1 cellular context compared by ENCODE assay signal in the genomic region with DNA sequence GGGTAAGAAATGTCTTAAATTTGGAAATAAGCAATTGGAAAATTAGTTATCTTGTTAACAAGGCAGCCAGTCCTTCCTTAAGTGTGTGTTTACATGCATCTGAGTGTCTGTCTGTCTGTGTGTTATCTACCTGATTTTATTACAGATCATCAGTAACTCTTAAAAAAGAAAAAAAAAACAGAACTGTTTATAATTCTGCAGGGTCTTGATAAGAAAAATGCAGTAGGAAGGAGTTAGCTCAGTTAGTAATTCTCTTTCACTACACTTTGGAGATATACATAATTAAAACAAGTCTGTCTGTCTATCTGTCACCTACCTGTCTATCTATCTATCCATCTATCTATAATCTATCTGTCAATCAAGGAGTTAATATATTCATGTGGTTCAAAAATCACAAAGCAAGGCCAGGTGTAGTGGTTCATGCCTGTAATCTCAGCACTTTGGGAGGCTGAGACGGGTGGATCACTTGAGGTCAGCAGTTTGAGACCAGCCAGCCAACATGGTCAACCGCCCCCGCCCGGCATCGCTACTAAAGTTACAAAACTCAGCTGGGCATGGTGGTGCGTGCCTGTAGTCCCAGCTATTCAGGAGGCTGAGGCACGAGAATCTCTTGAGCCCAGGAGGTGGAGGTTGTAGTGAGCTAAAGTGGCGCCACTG.
TF ChIP-seq lines count a peak whose summit lies in the region.

No MANE protein-coding gene starts in this region.

TF ChIP-seq in K562, 482 proteins besides CTCF, POLR2A, EP300 and RAD21 (continued from another document and continues in another):
- TF ChIP-seq, protein P1, sequence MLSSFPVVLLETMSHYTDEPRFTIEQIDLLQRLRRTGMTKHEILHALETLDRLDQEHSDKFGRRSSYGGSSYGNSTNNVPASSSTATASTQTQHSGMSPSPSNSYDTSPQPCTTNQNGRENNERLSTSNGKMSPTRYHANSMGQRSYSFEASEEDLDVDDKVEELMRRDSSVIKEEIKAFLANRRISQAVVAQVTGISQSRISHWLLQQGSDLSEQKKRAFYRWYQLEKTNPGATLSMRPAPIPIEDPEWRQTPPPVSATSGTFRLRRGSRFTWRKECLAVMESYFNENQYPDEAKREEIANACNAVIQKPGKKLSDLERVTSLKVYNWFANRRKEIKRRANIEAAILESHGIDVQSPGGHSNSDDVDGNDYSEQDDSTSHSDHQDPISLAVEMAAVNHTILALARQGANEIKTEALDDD (IDR thresholded peaks at IDR 0.05) = peak; percentile 87; the same call in 1 of the 2 replicates
- TF ChIP-seq ZNF133 (CRISPR knock-in tag; IDR thresholded peaks at IDR 0.05) (no peak), ARID2 (IDR thresholded peaks at IDR 0.05) (no peak), MCM3 (IDR thresholded peaks at IDR 0.05) (no peak), ZNF212 (CRISPR knock-in tag; IDR thresholded peaks at IDR 0.05) (no peak), CTBP1 (IDR thresholded peaks at IDR 0.05; ENCODE audit: borderline replicate concordance) (peak; percentile 40; the same call in 1 of the 2 replicates), ZZZ3 (IDR thresholded peaks at IDR 0.05) (no peak), SIX5 (IDR thresholded peaks at IDR 0.05; ENCODE audit: borderline replicate concordance in 1 of 2, insufficient read depth in 1 of 2, low read depth in 1 of 2, low read length in 2 of 2) (no peak), KDM1A (IDR thresholded peaks at IDR 0.05) (peak; percentile 76 to 79), ZNF431 (CRISPR knock-in tag; IDR thresholded peaks at IDR 0.05) (no peak), NONO (IDR thresholded peaks at IDR 0.05; ENCODE audit: low read depth in 2 of 2, low read length in 1 of 2) (no peak), MYC (IDR thresholded peaks at IDR 0.05; ENCODE audit: low read depth, low read length) (no peak; the same call in 1 of the 2 replicates), MYC (CRISPR knock-in tag; IDR thresholded peaks at IDR 0.05; ENCODE audit: borderline replicate concordance, low read depth) (no peak), GABPB2 (CRISPR knock-in tag; conservative IDR thresholded peaks at IDR 0.05) (no peak), FOS (IDR thresholded peaks at IDR 0.05; ENCODE audit: extremely low read depth, insufficient read length) (no peak), RHOXF2B (CRISPR knock-in tag; conservative IDR thresholded peaks at IDR 0.05) (no peak), ARHGAP35 (IDR thresholded peaks at IDR 0.05; ENCODE audit: partially characterized antibody) (no peak), GTF2E2 (tag; IDR thresholded peaks at IDR 0.05) (no peak), HNRNPH1 (optimal IDR thresholded peaks at IDR 0.05; ENCODE audit: low read depth, low read length) (no peak), POLR2B (IDR thresholded peaks at IDR 0.05; ENCODE audit: low read depth, partially characterized antibody) (no peak), ZKSCAN1 (IDR thresholded peaks at IDR 0.05; ENCODE audit: low read depth, low read length) (no peak), PHF20 (IDR thresholded peaks at IDR 0.05; ENCODE audit: partially characterized antibody) (no peak), ARID1B (IDR thresholded peaks at IDR 0.05) (peak; percentile 70), NR4A1 (CRISPR knock-in tag; IDR thresholded peaks at IDR 0.05) (no peak), NR4A1 (tag; IDR thresholded peaks at IDR 0.05) (no peak), ZFPM2 (CRISPR knock-in tag; IDR thresholded peaks at IDR 0.05) (no peak), ZNF124 (CRISPR knock-in tag; IDR thresholded peaks at IDR 0.05) (no peak), RBM15 (IDR thresholded peaks at IDR 0.05; ENCODE audit: insufficient read depth, low read length) (no peak), MYNN (IDR thresholded peaks at IDR 0.05) (no peak), MYNN (CRISPR knock-in tag; IDR thresholded peaks at IDR 0.05) (no peak), SAFB (IDR thresholded peaks at IDR 0.05; ENCODE audit: borderline replicate concordance, low read depth, low read length) (no peak), NFIC (IDR thresholded peaks at IDR 0.05) (no peak), ZNF354B (CRISPR knock-in tag; IDR thresholded peaks at IDR 0.05) (no peak), STAG1 (CRISPR knock-in tag; IDR thresholded peaks at IDR 0.05; ENCODE audit: borderline replicate concordance) (no peak), ZEB2 (IDR thresholded peaks at IDR 0.05) (peak; percentile 67; the same call in 1 of the 2 replicates), GATA2 (CRISPR knock-in tag; IDR thresholded peaks at IDR 0.05) (peak; percentile 32; the same call in 1 of the 2 replicates), ZNF224 (CRISPR knock-in tag; IDR thresholded peaks at IDR 0.05) (no peak), KAT7 (CRISPR knock-in tag; IDR thresholded peaks at IDR 0.05; ENCODE audit: borderline replicate concordance) (no peak), SRSF7 (optimal IDR thresholded peaks at IDR 0.05; ENCODE audit: low read depth, low read length) (no peak), C11orf30 (IDR thresholded peaks at IDR 0.05; ENCODE audit: low read depth) (no peak)
- TF ChIP-seq, protein P2, sequence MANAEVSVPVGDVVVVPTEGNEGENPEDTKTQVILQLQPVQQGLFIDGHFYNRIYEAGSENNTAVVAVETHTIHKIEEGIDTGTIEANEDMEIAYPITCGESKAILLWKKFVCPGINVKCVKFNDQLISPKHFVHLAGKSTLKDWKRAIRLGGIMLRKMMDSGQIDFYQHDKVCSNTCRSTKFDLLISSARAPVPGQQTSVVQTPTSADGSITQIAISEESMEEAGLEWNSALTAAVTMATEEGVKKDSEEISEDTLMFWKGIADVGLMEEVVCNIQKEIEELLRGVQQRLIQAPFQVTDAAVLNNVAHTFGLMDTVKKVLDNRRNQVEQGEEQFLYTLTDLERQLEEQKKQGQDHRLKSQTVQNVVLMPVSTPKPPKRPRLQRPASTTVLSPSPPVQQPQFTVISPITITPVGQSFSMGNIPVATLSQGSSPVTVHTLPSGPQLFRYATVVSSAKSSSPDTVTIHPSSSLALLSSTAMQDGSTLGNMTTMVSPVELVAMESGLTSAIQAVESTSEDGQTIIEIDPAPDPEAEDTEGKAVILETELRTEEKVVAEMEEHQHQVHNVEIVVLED (CRISPR knock-in tag; IDR thresholded peaks at IDR 0.05) = no peak
- TF ChIP-seq, protein P3, sequence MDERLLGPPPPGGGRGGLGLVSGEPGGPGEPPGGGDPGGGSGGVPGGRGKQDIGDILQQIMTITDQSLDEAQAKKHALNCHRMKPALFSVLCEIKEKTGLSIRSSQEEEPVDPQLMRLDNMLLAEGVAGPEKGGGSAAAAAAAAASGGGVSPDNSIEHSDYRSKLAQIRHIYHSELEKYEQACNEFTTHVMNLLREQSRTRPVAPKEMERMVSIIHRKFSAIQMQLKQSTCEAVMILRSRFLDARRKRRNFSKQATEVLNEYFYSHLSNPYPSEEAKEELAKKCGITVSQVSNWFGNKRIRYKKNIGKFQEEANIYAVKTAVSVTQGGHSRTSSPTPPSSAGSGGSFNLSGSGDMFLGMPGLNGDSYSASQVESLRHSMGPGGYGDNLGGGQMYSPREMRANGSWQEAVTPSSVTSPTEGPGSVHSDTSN (CRISPR knock-in tag; IDR thresholded peaks at IDR 0.05; ENCODE audit: low read depth) = no peak
- TF ChIP-seq, protein P3 (tag; conservative IDR thresholded peaks at IDR 0.05; ENCODE audit: low read depth) = peak; percentile 62; the same call in 1 of the 2 replicates
- TF ChIP-seq, protein P4, sequence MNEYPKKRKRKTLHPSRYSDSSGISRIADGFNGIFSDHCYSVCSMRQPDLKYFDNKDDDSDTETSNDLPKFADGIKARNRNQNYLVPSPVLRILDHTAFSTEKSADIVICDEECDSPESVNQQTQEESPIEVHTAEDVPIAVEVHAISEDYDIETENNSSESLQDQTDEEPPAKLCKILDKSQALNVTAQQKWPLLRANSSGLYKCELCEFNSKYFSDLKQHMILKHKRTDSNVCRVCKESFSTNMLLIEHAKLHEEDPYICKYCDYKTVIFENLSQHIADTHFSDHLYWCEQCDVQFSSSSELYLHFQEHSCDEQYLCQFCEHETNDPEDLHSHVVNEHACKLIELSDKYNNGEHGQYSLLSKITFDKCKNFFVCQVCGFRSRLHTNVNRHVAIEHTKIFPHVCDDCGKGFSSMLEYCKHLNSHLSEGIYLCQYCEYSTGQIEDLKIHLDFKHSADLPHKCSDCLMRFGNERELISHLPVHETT (CRISPR knock-in tag; conservative IDR thresholded peaks at IDR 0.05 in 1 of 2, IDR thresholded peaks at IDR 0.05 in 1 of 2) = no peak
- TF ChIP-seq, protein P5, sequence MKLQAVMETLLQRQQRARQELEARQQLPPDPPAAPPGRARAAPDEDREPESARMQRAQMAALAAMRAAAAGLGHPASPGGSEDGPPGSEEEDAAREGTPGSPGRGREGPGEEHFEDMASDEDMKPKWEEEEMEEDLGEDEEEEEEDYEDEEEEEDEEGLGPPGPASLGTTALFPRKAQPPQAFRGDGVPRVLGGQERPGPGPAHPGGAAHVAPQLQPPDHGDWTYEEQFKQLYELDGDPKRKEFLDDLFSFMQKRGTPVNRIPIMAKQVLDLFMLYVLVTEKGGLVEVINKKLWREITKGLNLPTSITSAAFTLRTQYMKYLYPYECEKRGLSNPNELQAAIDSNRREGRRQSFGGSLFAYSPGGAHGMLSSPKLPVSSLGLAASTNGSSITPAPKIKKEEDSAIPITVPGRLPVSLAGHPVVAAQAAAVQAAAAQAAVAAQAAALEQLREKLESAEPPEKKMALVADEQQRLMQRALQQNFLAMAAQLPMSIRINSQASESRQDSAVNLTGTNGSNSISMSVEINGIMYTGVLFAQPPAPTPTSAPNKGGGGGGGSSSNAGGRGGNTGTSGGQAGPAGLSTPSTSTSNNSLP (IDR thresholded peaks at IDR 0.05; ENCODE audit: borderline replicate concordance, low read depth, low read length) = no peak
- TF ChIP-seq, protein P6, sequence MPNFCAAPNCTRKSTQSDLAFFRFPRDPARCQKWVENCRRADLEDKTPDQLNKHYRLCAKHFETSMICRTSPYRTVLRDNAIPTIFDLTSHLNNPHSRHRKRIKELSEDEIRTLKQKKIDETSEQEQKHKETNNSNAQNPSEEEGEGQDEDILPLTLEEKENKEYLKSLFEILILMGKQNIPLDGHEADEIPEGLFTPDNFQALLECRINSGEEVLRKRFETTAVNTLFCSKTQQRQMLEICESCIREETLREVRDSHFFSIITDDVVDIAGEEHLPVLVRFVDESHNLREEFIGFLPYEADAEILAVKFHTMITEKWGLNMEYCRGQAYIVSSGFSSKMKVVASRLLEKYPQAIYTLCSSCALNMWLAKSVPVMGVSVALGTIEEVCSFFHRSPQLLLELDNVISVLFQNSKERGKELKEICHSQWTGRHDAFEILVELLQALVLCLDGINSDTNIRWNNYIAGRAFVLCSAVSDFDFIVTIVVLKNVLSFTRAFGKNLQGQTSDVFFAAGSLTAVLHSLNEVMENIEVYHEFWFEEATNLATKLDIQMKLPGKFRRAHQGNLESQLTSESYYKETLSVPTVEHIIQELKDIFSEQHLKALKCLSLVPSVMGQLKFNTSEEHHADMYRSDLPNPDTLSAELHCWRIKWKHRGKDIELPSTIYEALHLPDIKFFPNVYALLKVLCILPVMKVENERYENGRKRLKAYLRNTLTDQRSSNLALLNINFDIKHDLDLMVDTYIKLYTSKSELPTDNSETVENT (CRISPR knock-in tag; IDR thresholded peaks at IDR 0.05) = no peak
- TF ChIP-seq, protein P7, sequence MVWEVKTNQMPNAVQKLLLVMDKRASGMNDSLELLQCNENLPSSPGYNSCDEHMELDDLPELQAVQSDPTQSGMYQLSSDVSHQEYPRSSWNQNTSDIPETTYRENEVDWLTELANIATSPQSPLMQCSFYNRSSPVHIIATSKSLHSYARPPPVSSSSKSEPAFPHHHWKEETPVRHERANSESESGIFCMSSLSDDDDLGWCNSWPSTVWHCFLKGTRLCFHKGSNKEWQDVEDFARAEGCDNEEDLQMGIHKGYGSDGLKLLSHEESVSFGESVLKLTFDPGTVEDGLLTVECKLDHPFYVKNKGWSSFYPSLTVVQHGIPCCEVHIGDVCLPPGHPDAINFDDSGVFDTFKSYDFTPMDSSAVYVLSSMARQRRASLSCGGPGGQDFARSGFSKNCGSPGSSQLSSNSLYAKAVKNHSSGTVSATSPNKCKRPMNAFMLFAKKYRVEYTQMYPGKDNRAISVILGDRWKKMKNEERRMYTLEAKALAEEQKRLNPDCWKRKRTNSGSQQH (CRISPR knock-in tag; IDR thresholded peaks at IDR 0.05) = no peak
- TF ChIP-seq, protein P8, sequence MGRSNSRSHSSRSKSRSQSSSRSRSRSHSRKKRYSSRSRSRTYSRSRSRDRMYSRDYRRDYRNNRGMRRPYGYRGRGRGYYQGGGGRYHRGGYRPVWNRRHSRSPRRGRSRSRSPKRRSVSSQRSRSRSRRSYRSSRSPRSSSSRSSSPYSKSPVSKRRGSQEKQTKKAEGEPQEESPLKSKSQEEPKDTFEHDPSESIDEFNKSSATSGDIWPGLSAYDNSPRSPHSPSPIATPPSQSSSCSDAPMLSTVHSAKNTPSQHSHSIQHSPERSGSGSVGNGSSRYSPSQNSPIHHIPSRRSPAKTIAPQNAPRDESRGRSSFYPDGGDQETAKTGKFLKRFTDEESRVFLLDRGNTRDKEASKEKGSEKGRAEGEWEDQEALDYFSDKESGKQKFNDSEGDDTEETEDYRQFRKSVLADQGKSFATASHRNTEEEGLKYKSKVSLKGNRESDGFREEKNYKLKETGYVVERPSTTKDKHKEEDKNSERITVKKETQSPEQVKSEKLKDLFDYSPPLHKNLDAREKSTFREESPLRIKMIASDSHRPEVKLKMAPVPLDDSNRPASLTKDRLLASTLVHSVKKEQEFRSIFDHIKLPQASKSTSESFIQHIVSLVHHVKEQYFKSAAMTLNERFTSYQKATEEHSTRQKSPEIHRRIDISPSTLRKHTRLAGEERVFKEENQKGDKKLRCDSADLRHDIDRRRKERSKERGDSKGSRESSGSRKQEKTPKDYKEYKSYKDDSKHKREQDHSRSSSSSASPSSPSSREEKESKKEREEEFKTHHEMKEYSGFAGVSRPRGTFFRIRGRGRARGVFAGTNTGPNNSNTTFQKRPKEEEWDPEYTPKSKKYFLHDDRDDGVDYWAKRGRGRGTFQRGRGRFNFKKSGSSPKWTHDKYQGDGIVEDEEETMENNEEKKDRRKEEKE (IDR thresholded peaks at IDR 0.05; ENCODE audit: borderline replicate concordance in 1 of 2, control insufficient read depth in 1 of 2, low read depth in 2 of 2, low read length in 1 of 2) = no peak
- TF ChIP-seq, protein P9, sequence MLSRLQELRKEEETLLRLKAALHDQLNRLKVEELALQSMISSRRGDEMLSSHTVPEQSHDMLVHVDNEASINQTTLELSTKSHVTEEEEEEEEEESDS (CRISPR knock-in tag; IDR thresholded peaks at IDR 0.05) = no peak
